In the genomic region with DNA sequence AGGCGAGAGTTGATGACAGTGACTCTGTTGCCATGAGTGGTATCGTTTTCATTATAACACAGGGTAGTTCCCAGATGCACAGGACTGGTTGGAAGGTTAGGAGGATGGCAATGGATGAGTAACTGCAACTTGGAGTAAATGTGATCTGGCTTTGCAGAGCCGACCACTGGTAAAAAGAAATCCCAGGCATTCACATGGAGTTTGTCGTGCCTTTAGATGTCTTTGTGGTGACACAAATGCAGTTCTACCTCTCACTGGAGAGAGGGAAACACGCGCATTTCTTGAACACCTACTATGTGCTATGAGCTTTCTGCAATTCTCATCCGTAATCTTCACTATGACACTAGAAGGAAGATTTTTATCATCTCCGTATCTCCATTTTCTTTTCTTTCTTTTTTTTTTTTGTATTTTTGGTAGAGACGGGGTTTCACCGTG, we compare ENCODE assay signal across 19 cellular contexts. TPM values are rescaled to one million over a fixed set of nuclear protein-coding genes. Genes with fewer than 3 reads are reported as not detected.
DNase-seq lines count a peak whose midpoint lies in the region; ATAC-seq and TF ChIP-seq lines count a peak whose summit lies in the region.
"Had no signal": no experiment of that assay in that cellular context is flagged by ENCODE, and none has a peak within 500 bp of the region (broad histone marks: within the 10 kb centered on the region; RNA-seq: fewer than 3 reads in every experiment).

No MANE protein-coding gene starts in this region.

- WGBS in SK-N-SH (ENCODE audit: low lambda C conversion rate) = 18% methylated on average over 10 of the region's 10 CpGs
- whole genome bisulfite sequencing in hepatocyte (ENCODE audit: low lambda C conversion rate, missing lambda C conversion rate) = 39% methylated on average over 10 of the region's 10 CpGs

- TF ChIP-seq CTCF in SK-N-SH (IDR thresholded peaks at IDR 0.05) = no peak
- TF ChIP-seq CTCF in OCI-LY3 (IDR thresholded peaks at IDR 0.05; ENCODE audit: low read depth, low read length) = no peak
- TF ChIP-seq CTCF in hepatocyte (IDR thresholded peaks at IDR 0.05; ENCODE audit: poor library complexity) = no peak

- H2AFZ ChIP-seq in SK-N-SH (ENCODE audit: low read depth) (no peak overlapping the region), OCI-LY3 (ENCODE audit: low read depth, low read length) (no peak overlapping the region), hepatocyte (no peak overlapping the region)
- H2AFZ ChIP-seq: parathyroid adenoma had no signal

- no peaks in the 10 kb centered on the region for H3K79me2 ChIP-seq in SK-N-SH (ENCODE audit: insufficient read depth)
- peaks cover 44% of the 10 kb centered on the region for H3K79me2 ChIP-seq in OCI-LY3 (ENCODE audit: low read length)
- H3K79me2 ChIP-seq in hepatocyte = no peaks in the 10 kb centered on the region
- H3K79me2 ChIP-seq: parathyroid adenoma had no signal

- POLR2A ChIA-PET in SK-N-SH (lab: Yijun Ruan, JAX) = no interaction called here

- no peak for ATAC-seq in SK-N-SH treated with all-trans-retinoic acid at 6 μM for 48 hours
- ATAC-seq in effector memory CD8-positive, alpha-beta T cell (replicated peaks) = no peak
- ATAC-seq: foreskin keratinocyte had no signal

- no peaks in the 10 kb centered on the region for H3F3A ChIP-seq in SK-N-SH (replicated peaks; ENCODE audit: insufficient read depth)

- H3K27ac ChIP-seq in SK-N-SH (ENCODE audit: low read depth in 2 of 2, low read length in 1 of 2) (no peak overlapping the region), OCI-LY3 (ENCODE audit: low read length) (no peak overlapping the region), hepatocyte (no peak overlapping the region)
- H3K27ac ChIP-seq: adrenal gland, foreskin keratinocyte, parathyroid adenoma, spleen had no signal

- DNase-seq in SK-N-SH (peak; percentile 36), DMS53 (lab: John Stamatoyannopoulos, UW) (peak; percentile 85), hepatocyte (ENCODE audit: low spot score) (no peak), iPS-NIHi11 (ENCODE audit: low spot score) (no peak), KG1 (lab: John Stamatoyannopoulos, UW) (no peak)
- no peak for DNase-seq in effector memory CD8-positive, alpha-beta T cell
- DNase-seq: activated CD4-positive, alpha-beta T cell treated with anti-CD3 and anti-CD28 coated beads for 1 hour; adrenal gland; foreskin keratinocyte; MV-4-11; NCI-H82; spleen; stimulated activated naive CD4-positive, alpha-beta T cell treated with Interleukin-2 at 50 U/mL for 16 hours had no signal

- no peak for TF ChIP-seq RAD21 in SK-N-SH (IDR thresholded peaks at IDR 0.05; ENCODE audit: low read length)

- CTCF ChIA-PET in SK-N-SH (lab: Yijun Ruan, JAX) = no interaction called here

- no peak overlapping the region for H3K4me2 ChIP-seq in SK-N-SH
- peak overlapping the region; percentile 82 for H3K4me2 ChIP-seq in OCI-LY3 (ENCODE audit: low read length)
- H3K4me2 ChIP-seq in hepatocyte = peak overlapping the region; percentile 89

- no peak overlapping the region for H3K9ac ChIP-seq in SK-N-SH
- no peak overlapping the region for H3K9ac ChIP-seq in OCI-LY3 (ENCODE audit: low read length)
- H3K9ac ChIP-seq: parathyroid adenoma had no signal

- no peaks in the 10 kb centered on the region for H3K36me3 ChIP-seq in SK-N-SH (replicated peaks in 1 of 2; ENCODE audit: control insufficient read depth in 1 of 2, insufficient read depth in 2 of 2, low read length in 1 of 2)
- H3K36me3 ChIP-seq in OCI-LY3 (replicated peaks; ENCODE audit: low read depth, low read length) = peaks cover 6% of the 10 kb centered on the region
- H3K36me3 ChIP-seq in hepatocyte (replicated peaks; ENCODE audit: insufficient read depth, low read depth) = no peaks in the 10 kb centered on the region
- H3K36me3 ChIP-seq: adrenal gland, spleen had no signal

- no peak overlapping the region for H3K4me3 ChIP-seq in SK-N-SH (ENCODE audit: low read depth in 2 of 2, low read length in 1 of 2)
- peak overlapping the region; percentile 91 for H3K4me3 ChIP-seq in OCI-LY3 (ENCODE audit: low read length)
- no peak overlapping the region for H3K4me3 ChIP-seq in hepatocyte
- H3K4me3 ChIP-seq: adrenal gland had no signal

- H3K9me3 ChIP-seq in SK-N-SH = no peaks in the 10 kb centered on the region
- H3K9me3 ChIP-seq in OCI-LY3 (ENCODE audit: insufficient read depth, low read length) = no peaks in the 10 kb centered on the region
- H3K9me3 ChIP-seq in hepatocyte (ENCODE audit: low read depth) = no peaks in the 10 kb centered on the region
- H3K9me3 ChIP-seq: adrenal gland, spleen had no signal

- no peaks in the 10 kb centered on the region for H3K9me2 ChIP-seq in SK-N-SH
- H3K9me2 ChIP-seq in hepatocyte (replicated peaks; ENCODE audit: insufficient read depth) = no peaks in the 10 kb centered on the region

- H3K27me3 Mint-ChIP-seq in effector memory CD8-positive, alpha-beta T cell = peaks cover 77 to 89% of the 10 kb centered on the region in 2 donors

- peaks cover 9% of the 10 kb centered on the region for H4K20me1 ChIP-seq in SK-N-SH (ENCODE audit: insufficient read depth)
- H4K20me1 ChIP-seq in OCI-LY3 (ENCODE audit: insufficient read depth, low read length) = peaks cover 4% of the 10 kb centered on the region; the same call in 1 of the 2 replicates
- no peaks in the 10 kb centered on the region for H4K20me1 ChIP-seq in hepatocyte (ENCODE audit: insufficient read depth, poor library complexity, severe bottlenecking)

- H3K36me3 Mint-ChIP-seq in effector memory CD8-positive, alpha-beta T cell (ENCODE audit: insufficient read depth) = no peaks in the 10 kb centered on the region

- no peak overlapping the region for H3K4me3 Mint-ChIP-seq in effector memory CD8-positive, alpha-beta T cell

- peaks cover 7 to 20% of the 10 kb centered on the region in 2 donors for H3K4me1 Mint-ChIP-seq in effector memory CD8-positive, alpha-beta T cell (ENCODE audit: low read depth in 2 of 2)

- H3K27ac Mint-ChIP-seq in effector memory CD8-positive, alpha-beta T cell = no peak overlapping the region

- H3K9me3 Mint-ChIP-seq in effector memory CD8-positive, alpha-beta T cell = no peaks in the 10 kb centered on the region

- no peaks in the 10 kb centered on the region; a peak in 1 of 4 replicates for H3K4me1 ChIP-seq in SK-N-SH (ENCODE audit: control insufficient read depth in 1 of 2, insufficient read depth in 2 of 2, low read depth in 1 of 2, low read length in 1 of 2)
- peaks cover 37% of the 10 kb centered on the region for H3K4me1 ChIP-seq in OCI-LY3 (ENCODE audit: low read length)
- peaks cover 12% of the 10 kb centered on the region for H3K4me1 ChIP-seq in hepatocyte (ENCODE audit: insufficient read depth)
- H3K4me1 ChIP-seq: foreskin keratinocyte, parathyroid adenoma had no signal

- H3K27me3 ChIP-seq in SK-N-SH (ENCODE audit: insufficient read depth) (peaks cover 96% of the 10 kb centered on the region), OCI-LY3 (ENCODE audit: low read depth, low read length) (no peaks in the 10 kb centered on the region), hepatocyte (peaks cover 89% of the 10 kb centered on the region)

- no peak for TF ChIP-seq EP300 in SK-N-SH (IDR thresholded peaks at IDR 0.05; ENCODE audit: borderline replicate concordance in 1 of 2, low read depth in 1 of 2, low read length in 1 of 2)

TF ChIP-seq in SK-N-SH, 30 proteins besides CTCF, POLR2A, EP300 and RAD21:
- TF ChIP-seq EZH2phosphoT487 (IDR thresholded peaks at IDR 0.05; ENCODE audit: borderline replicate concordance, low read depth) = peak; percentile 47; the same call in 1 of the 2 replicates
- TF ChIP-seq, protein P1, sequence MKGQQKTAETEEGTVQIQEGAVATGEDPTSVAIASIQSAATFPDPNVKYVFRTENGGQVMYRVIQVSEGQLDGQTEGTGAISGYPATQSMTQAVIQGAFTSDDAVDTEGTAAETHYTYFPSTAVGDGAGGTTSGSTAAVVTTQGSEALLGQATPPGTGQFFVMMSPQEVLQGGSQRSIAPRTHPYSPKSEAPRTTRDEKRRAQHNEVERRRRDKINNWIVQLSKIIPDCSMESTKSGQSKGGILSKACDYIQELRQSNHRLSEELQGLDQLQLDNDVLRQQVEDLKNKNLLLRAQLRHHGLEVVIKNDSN (IDR thresholded peaks at IDR 0.05; ENCODE audit: borderline replicate concordance, low read depth) = no peak

TF ChIP-seq in SK-N-SH treated with all-trans-retinoic acid at 6 μM for 48 hours, 23 proteins besides CTCF, POLR2A, EP300 and RAD21 (continues in another document):
- TF ChIP-seq ARNTL (CRISPR knock-in tag; IDR thresholded peaks at IDR 0.05; ENCODE audit: borderline replicate concordance, low read depth) = no peak
- TF ChIP-seq TOX (CRISPR knock-in tag; IDR thresholded peaks at IDR 0.05; ENCODE audit: borderline replicate concordance) = no peak
- no peak for TF ChIP-seq ESRRG (CRISPR knock-in tag; IDR thresholded peaks at IDR 0.05)
- no peak for TF ChIP-seq SNAI2 (CRISPR knock-in tag; IDR thresholded peaks at IDR 0.05)
- TF ChIP-seq PATZ1 (CRISPR knock-in tag; IDR thresholded peaks at IDR 0.05; ENCODE audit: borderline replicate concordance) = no peak
- TF ChIP-seq OSR1 (CRISPR knock-in tag; IDR thresholded peaks at IDR 0.05) = no peak
- TF ChIP-seq PPARA (CRISPR knock-in tag; IDR thresholded peaks at IDR 0.05; ENCODE audit: borderline replicate concordance) = no peak
- TF ChIP-seq BACH2 (CRISPR knock-in tag; IDR thresholded peaks at IDR 0.05; ENCODE audit: borderline replicate concordance) = no peak
- TF ChIP-seq ZC3H10 (CRISPR knock-in tag; IDR thresholded peaks at IDR 0.05) = no peak
- TF ChIP-seq ISL1 (CRISPR knock-in tag; IDR thresholded peaks at IDR 0.05) = no peak
- TF ChIP-seq ZNF70 (CRISPR knock-in tag; IDR thresholded peaks at IDR 0.05) = no peak
- no peak for TF ChIP-seq ZNF8 (CRISPR knock-in tag; IDR thresholded peaks at IDR 0.05)
- TF ChIP-seq ZNF565 (CRISPR knock-in tag; conservative IDR thresholded peaks at IDR 0.05; ENCODE audit: low read depth) = no peak
- TF ChIP-seq CSDC2 (CRISPR knock-in tag; IDR thresholded peaks at IDR 0.05) = no peak

RNA-seq across cellular contexts. Expression of gene MNX1, which starts 1.7 kb away (rescaled TPM):
- not detected in 2 replicates for polyA plus RNA-seq in SK-N-SH (2012; rRNA removed)
- not detected in 2 replicates for polyA plus RNA-seq in SK-N-SH (2012; cell fraction: cytosol; rRNA removed)
- not detected in 2 replicates for polyA plus RNA-seq in SK-N-SH (2012; cell fraction: nucleus; rRNA removed)
- total RNA-seq in hepatocyte = 2.3 and 2.8 TPM in 2 replicates
- 1.4 and 3.1 TPM in 2 replicates for polyA plus RNA-seq in hepatocyte
- total RNA-seq: cerebellum, liver, urinary bladder had no signal
- polyA plus RNA-seq: adrenal gland, spleen, urinary bladder had no signal

Comparison
In these comparisons a context has a peak if more than half of its experiments do, and no peak if none do; other contexts are left out.
1. DNase-seq: peak in SK-N-SH (single experiment) and DMS53 (single experiment); none in hepatocyte (single experiment), effector memory CD8-positive, alpha-beta T cell (0 of 3), iPS-NIHi11 (single experiment) and KG1 (single experiment).